ENCODE assay signal across 8 cellular contexts in the genomic region with DNA sequence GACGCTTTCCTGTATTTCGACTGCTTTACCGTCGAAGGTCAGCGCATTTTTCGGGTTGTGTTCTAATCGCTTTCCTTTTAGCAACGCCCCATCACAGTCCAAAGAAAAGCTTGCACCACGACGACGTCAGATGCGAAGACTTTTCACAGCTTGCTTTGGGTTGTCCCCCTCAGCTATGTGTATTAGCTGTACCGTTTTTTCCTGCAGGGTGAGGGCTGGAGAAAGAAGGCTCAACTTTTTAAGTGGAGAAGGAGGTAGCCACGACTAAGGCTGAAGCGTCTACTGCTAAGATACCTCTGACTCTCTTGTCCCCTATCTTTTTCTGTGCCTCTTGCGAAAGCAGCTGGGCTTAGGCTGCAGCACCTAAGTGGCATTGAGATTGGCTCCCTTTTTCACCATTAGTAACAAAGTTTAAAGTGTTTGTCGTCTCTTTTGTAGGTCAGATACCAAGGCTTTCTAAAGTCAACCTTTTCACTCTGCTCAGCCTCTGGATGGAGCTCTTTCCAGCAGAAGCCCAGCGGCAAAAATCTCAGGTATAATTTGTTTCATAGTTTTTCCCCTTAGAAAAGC. TPM values are rescaled to one million over a fixed set of nuclear protein-coding genes. Genes with fewer than 3 reads are reported as not detected.
DNase-seq lines count a peak whose midpoint lies in the region; ATAC-seq, FAIRE-seq and TF ChIP-seq lines count a peak whose summit lies in the region.

No MANE protein-coding gene starts in this region.

- peak overlapping the region; percentile 99 for H3K27ac Mint-ChIP-seq in activated T-cell treated with anti-CD3 and anti-CD28 coated beads, Interleukin-2, amount 50 U/mL, for 72 hours

- H3K4me3 Mint-ChIP-seq in activated T-cell treated with anti-CD3 and anti-CD28 coated beads, Interleukin-2, amount 50 U/mL, for 72 hours: peak overlapping the region; percentile 95 to 98

- H3K27me3 ChIP-seq in ACC112 (ENCODE audit: insufficient read depth, low read length) (no peaks in the 10 kb centered on the region), cardiac muscle cell (peaks cover 21% of the 10 kb centered on the region)

- no peaks in the 10 kb centered on the region for H3K9me3 ChIP-seq in cardiac muscle cell (ENCODE audit: low read depth)

- peak; percentile 17 for TF ChIP-seq CTCF in cardiac muscle cell (IDR thresholded peaks at IDR 0.05; ENCODE audit: low read depth, low read length)

- peak overlapping the region; percentile 87 for H3K4me3 ChIP-seq in ACC112 (ENCODE audit: low read depth, low read length)
- H3K4me3 ChIP-seq in cardiac muscle cell: peak overlapping the region; percentile 66

- H3K36me3 Mint-ChIP-seq in activated T-cell treated with anti-CD3 and anti-CD28 coated beads, Interleukin-2, amount 50 U/mL, for 72 hours (ENCODE audit: insufficient read depth in 2 of 2): peaks cover 5 to 7% of the 10 kb centered on the region in 2 donors

- H3K36me3 ChIP-seq in ACC112 (ENCODE audit: insufficient read depth, low read length): no peaks in the 10 kb centered on the region
- no peaks in the 10 kb centered on the region for H3K36me3 ChIP-seq in cardiac muscle cell

- H3K9me3 Mint-ChIP-seq in activated T-cell treated with anti-CD3 and anti-CD28 coated beads, Interleukin-2, amount 50 U/mL, for 72 hours: no peaks in the 10 kb centered on the region

- DNase-seq in GM12892 (ENCODE audit: insufficient read length): no peak
- peak in 1 of 2 donors; percentile 19 for DNase-seq in activated T-cell treated with anti-CD3 and anti-CD28 coated beads, Interleukin-2, amount 50 U/mL, for 72 hours
- DNase-seq in cardiac muscle cell (ENCODE audit: low read depth in 1 of 2, low spot score in 1 of 2): peak in 1 of 2 donors; percentile 52
- DNase-seq in pons (ENCODE audit: low spot score): peak; percentile 33
- no peak for DNase-seq in hippocampal formation (lab: John Stamatoyannopoulos, UW)
- DNase-seq in T-helper 9 cell: no peak

- peak overlapping the region; percentile 73 for H2AFZ ChIP-seq in ACC112 (ENCODE audit: low read length, unreplicated experiment)

- peak; percentile 54 for FAIRE-seq in GM12892 (lab: Jason Lieb, UNC)

- H3K27me3 Mint-ChIP-seq in activated T-cell treated with anti-CD3 and anti-CD28 coated beads, Interleukin-2, amount 50 U/mL, for 72 hours (ENCODE audit: low read depth): peaks cover 11% of the 10 kb centered on the region

- peak; percentile 10 for ATAC-seq in HG03521 (IDR thresholded peaks at IDR 0.05; ENCODE audit: unreplicated experiment)
- peak; percentile 20 to 22 for ATAC-seq in activated T-cell treated with anti-CD3 and anti-CD28 coated beads, Interleukin-2, amount 50 U/mL, for 72 hours (replicated peaks in 1 of 2)

- peaks cover 34% of the 10 kb centered on the region for H3K4me1 Mint-ChIP-seq in activated T-cell treated with anti-CD3 and anti-CD28 coated beads, Interleukin-2, amount 50 U/mL, for 72 hours (ENCODE audit: low read depth)

- peaks cover 5% of the 10 kb centered on the region for H3K4me1 ChIP-seq in ACC112 (ENCODE audit: control insufficient read depth, insufficient read depth, low read length, unreplicated experiment)
- no peaks in the 10 kb centered on the region for H3K4me1 ChIP-seq in cardiac muscle cell (ENCODE audit: low read depth)

- no peak for TF ChIP-seq POLR2A in GM12892 (IDR thresholded peaks at IDR 0.05; ENCODE audit: low read depth, low read length)

- H3K79me2 ChIP-seq in ACC112 (ENCODE audit: control insufficient read depth, insufficient read depth, low read length, unreplicated experiment): peaks cover 15% of the 10 kb centered on the region

- H3K27ac ChIP-seq in ACC112 (ENCODE audit: low read depth, low read length): peak overlapping the region; percentile 62
- H3K27ac ChIP-seq in cardiac muscle cell: peak overlapping the region; percentile 80

RNA-seq across cellular contexts. Expression of a gene that starts 0.8 kb away (rescaled TPM):
- 5.8 TPM for polyA plus RNA-seq in GM12892 (2012; ENCODE audit: missing spikeins)
- 10 to 100 TPM; 13.4 to 14.8 TPM for total RNA-seq in activated T-cell treated with anti-CD3 and anti-CD28 coated beads, Interleukin-2, amount 50 U/mL, for 72 hours
- total RNA-seq in cardiac muscle cell: 4.0 and 9.1 TPM in 2 replicates
- polyA plus RNA-seq in cardiac muscle cell: 12.7 and 14.0 TPM in 2 replicates

RNA-seq across cellular contexts. Expression of a gene that starts 28.4 kb away (rescaled TPM):
- 0.28 TPM for polyA plus RNA-seq in GM12892 (2012; ENCODE audit: missing spikeins)
- under 1 TPM in 1 of 2 donors, not detected in 1; 0.19 TPM for total RNA-seq in activated T-cell treated with anti-CD3 and anti-CD28 coated beads, Interleukin-2, amount 50 U/mL, for 72 hours
- not detected in 2 replicates for total RNA-seq in cardiac muscle cell
- polyA plus RNA-seq in cardiac muscle cell: 0.14 TPM in 1 of 2 replicates, not detected in the other
